Comparison of ENCODE assay signal across 8 cellular contexts in genomic region chr19:1813197-1813836, GRCh38. TPM values are rescaled to one million over a fixed set of nuclear protein-coding genes. Genes with fewer than 3 reads are reported as not detected.
A peak's percentile ranks its signal among the peaks of the same experiment; 100 is the strongest.
DNase-seq lines count a peak whose midpoint lies in the region; FAIRE-seq and TF ChIP-seq lines count a peak whose summit lies in the region.

No MANE protein-coding gene starts in this region.

- H3K4me3 ChIP-seq in AG04450 (ENCODE audit: low read depth, low read length): peak overlapping the region; percentile 73
- peak overlapping the region; percentile 77 for H3K4me3 ChIP-seq in Jurkat, Clone E6-1 (ENCODE audit: low read length)
- H3K4me3 ChIP-seq in muscle layer of colon (ENCODE audit: low read depth in 1 of 2, low read length in 2 of 2): peak overlapping the region; percentile 40 to 74

- no peaks in the 10 kb centered on the region; the same call in 1 of the 2 replicates for H3K9me3 ChIP-seq in AG04450 (ENCODE audit: control insufficient read depth, insufficient read depth, low read length)
- no peaks in the 10 kb centered on the region for H3K9me3 ChIP-seq in muscle layer of colon (ENCODE audit: low read length)

- peaks cover 9% of the 10 kb centered on the region for H3K4me1 ChIP-seq in muscle layer of colon (ENCODE audit: insufficient read depth, low read length)

- peaks cover 34% of the 10 kb centered on the region for H3K36me3 Mint-ChIP-seq in MCF 10A (ENCODE audit: insufficient read depth, unreplicated experiment)

- no peak for TF ChIP-seq CTCF in AG04450 (IDR thresholded peaks at IDR 0.05; ENCODE audit: low read depth, low read length)
- TF ChIP-seq CTCF in MCF 10A (IDR thresholded peaks at IDR 0.05; ENCODE audit: unreplicated experiment): no peak

- H3K27me3 Mint-ChIP-seq in MCF 10A (ENCODE audit: insufficient read depth, unreplicated experiment): no peaks in the 10 kb centered on the region

- POLR2A ChIA-PET in AG04450 (lab: Yijun Ruan, JAX): no interaction called here
- POLR2A ChIA-PET in MCF 10A (lab: Yijun Ruan, JAX): interaction anchor here (0.8 to 1.2 kb wide), 2 partner anchors 13 to 161 kb away, joined by 3 to 5 read pairs; partner anchors contain the start of gene TCF3

- peak overlapping the region; percentile 98 for H3K27ac Mint-ChIP-seq in MCF 10A (ENCODE audit: low read depth, unreplicated experiment)

- DNase-seq in AG04450 (ENCODE audit: low read depth, low spot score) (no peak), MCF 10A (ENCODE audit: unreplicated experiment) (no peak), frontal cortex (ENCODE audit: low spot score in 2 of 2) (no peak), ecto neural progenitor cell (ENCODE audit: low spot score) (no peak), NCI-H1092 treated with DMSO at 0.1 percent for 48 hours (lab: John Stamatoyannopoulos, UW) (no peak), NCI-H69 (lab: John Stamatoyannopoulos, UW) (no peak)
- DNase-seq in Jurkat, Clone E6-1 (ENCODE audit: low read depth, low spot score): no peak

- intact Hi-C loops in MCF 10A (cut with micrococcal nuclease): no loop called here

- H3K9ac ChIP-seq in muscle layer of colon (ENCODE audit: low read length): peak overlapping the region; percentile 9

- H3K27me3 ChIP-seq in AG04450 (ENCODE audit: control insufficient read depth, insufficient read depth, low read length) (no peaks in the 10 kb centered on the region), muscle layer of colon (ENCODE audit: control insufficient read depth in 1 of 2, insufficient read depth in 2 of 2, low read length in 2 of 2) (no peaks in the 10 kb centered on the region)

- CTCF ChIA-PET in AG04450 (lab: Charles Lee): interaction anchor here (0.9 to 2.2 kb wide), 2 partner anchors 13 to 141 kb away, joined by 3 to 9 read pairs; no protein-coding TSS in a partner anchor
- CTCF ChIA-PET in MCF 10A (lab: Yijun Ruan, JAX): interaction anchor here (0.6 to 2.0 kb wide), 5 partner anchors 13 to 1241 kb away, joined by 3 to 15 read pairs (median 6); no protein-coding TSS in a partner anchor

- H3K4me3 Mint-ChIP-seq in MCF 10A (ENCODE audit: unreplicated experiment): peak overlapping the region; percentile 93

- no TSS peak for BruUV-seq in MCF 10A (replicated peaks; lab: Mats Ljungman, UMichigan)

- peaks cover 17% of the 10 kb centered on the region for H3K36me3 ChIP-seq in muscle layer of colon (ENCODE audit: insufficient read depth, low read length)

- no peaks in the 10 kb centered on the region for H3K9me3 Mint-ChIP-seq in MCF 10A (ENCODE audit: unreplicated experiment)

- no peak overlapping the region for H3K27ac ChIP-seq in AG04450 (ENCODE audit: low read depth, low read length)
- peak overlapping the region; percentile 56 for H3K27ac ChIP-seq in muscle layer of colon (ENCODE audit: low read depth, low read length)

- peaks cover 16% of the 10 kb centered on the region for H3K4me1 Mint-ChIP-seq in MCF 10A (ENCODE audit: insufficient read depth, unreplicated experiment)

- FAIRE-seq in frontal cortex (lab: Jason Lieb, UNC): no peak

RNA-seq across cellular contexts. Expression of gene ATP8B3, which starts 1.2 kb away (rescaled TPM):
- polyA plus RNA-seq in AG04450 (2011; rRNA removed): 2.7 and 2.8 TPM in 2 replicates
- 1.9 and 3.4 TPM in 2 replicates for polyA minus RNA-seq in AG04450 (2011; rRNA and poly(A)+ RNA removed)
- polyA plus RNA-seq in Jurkat, Clone E6-1 (2012; ENCODE audit: insufficient read depth, insufficient read length): 19.0 TPM
- total RNA-seq in MCF 10A (2022) (5.6 and 9.3 TPM in 2 replicates), frontal cortex (not detected)

RNA-seq across cellular contexts. Expression of gene REXO1, which starts 35.0 kb away (rescaled TPM):
- polyA plus RNA-seq in AG04450 (2011; rRNA removed): 5.4 and 8.4 TPM in 2 replicates
- 7.1 and 9.0 TPM in 2 replicates for polyA minus RNA-seq in AG04450 (2011; rRNA and poly(A)+ RNA removed)
- 27.1 TPM for polyA plus RNA-seq in Jurkat, Clone E6-1 (2012; ENCODE audit: insufficient read depth, insufficient read length)
- total RNA-seq in MCF 10A (2022) (28.7 and 36.4 TPM in 2 replicates), frontal cortex (5.3 TPM)

RNA-seq across cellular contexts. Expression of gene KLF16, which starts 50.1 kb away (rescaled TPM):
- polyA plus RNA-seq in AG04450 (2011; rRNA removed): 3.4 and 4.4 TPM in 2 replicates
- 2.7 and 3.0 TPM in 2 replicates for polyA minus RNA-seq in AG04450 (2011; rRNA and poly(A)+ RNA removed)
- 17.6 TPM for polyA plus RNA-seq in Jurkat, Clone E6-1 (2012; ENCODE audit: insufficient read depth, insufficient read length)
- total RNA-seq in MCF 10A (2022) (27.0 and 45.5 TPM in 2 replicates), frontal cortex (2.9 TPM)
